Comparison of ENCODE assay signal across 14 cellular contexts in genomic region chr14:101862177-101862576, GRCh38.
DNase-seq lines count a peak whose midpoint lies in the region; ATAC-seq, FAIRE-seq and TF ChIP-seq lines count a peak whose summit lies in the region.
"Had no signal": no experiment of that assay in that cellular context is flagged by ENCODE, and none has a peak within 500 bp of the region (broad histone marks: within the 10 kb centered on the region; RNA-seq: fewer than 3 reads in every experiment).

No MANE protein-coding gene starts in this region.

- H3K27ac Mint-ChIP-seq in CD8-positive, alpha-beta T cell = peak overlapping the region; percentile 50
- H3K27ac Mint-ChIP-seq in HFFc6 = peak overlapping the region; percentile 20; the same call in 1 of the 2 replicates
- peak overlapping the region in 8 of 10 donors; percentile 7 to 77 (median 40) for H3K27ac Mint-ChIP-seq in naive thymus-derived CD8-positive, alpha-beta T cell
- H3K27ac Mint-ChIP-seq: activated T-helper 1 cell treated with anti-CD3 and anti-CD28 coated beads, Interleukin-12 subunit alpha, Interleukin-12 subunit beta, Interleukin-2, Interleukin-4 antibody, amounts not matched to agents 30 ng/mL and 10 ng/mL and 1 ng/mL, durations not matched to agents 14 hours and 24 hours and 36 hours; endodermal cell had no signal

- H3K36me3 Mint-ChIP-seq in CD8-positive, alpha-beta T cell = peaks cover 77% of the 10 kb centered on the region
- peaks cover 22% of the 10 kb centered on the region for H3K36me3 Mint-ChIP-seq in HFFc6 (ENCODE audit: low read depth)
- peaks cover 0 to 84% (median 13%) of the 10 kb centered on the region in 3 donors for H3K36me3 Mint-ChIP-seq in naive thymus-derived CD8-positive, alpha-beta T cell

- H3K27me3 ChIP-seq in CD8-positive, alpha-beta T cell (ENCODE audit: insufficient read depth, low read length) = no peaks in the 10 kb centered on the region
- H3K27me3 ChIP-seq: cardiac muscle cell had no signal

- POLR2A ChIA-PET in CD8-positive, alpha-beta T cell (lab: Charles Lee) = interaction anchor here (0.5 to 1.2 kb wide), 2 partner anchors 15 to 16 kb away, joined by 3 to 4 read pairs; no protein-coding TSS in a partner anchor
- POLR2A ChIA-PET in naive thymus-derived CD8-positive, alpha-beta T cell (lab: Charles Lee) = interaction anchor here (0.8 kb wide), 1 partner anchor 17 kb away, joined by 3 read pairs; no protein-coding TSS in a partner anchor

- no peaks in the 10 kb centered on the region for H3K27me3 Mint-ChIP-seq in CD8-positive, alpha-beta T cell (ENCODE audit: low read depth)
- H3K27me3 Mint-ChIP-seq in HFFc6 (ENCODE audit: insufficient read depth) = no peaks in the 10 kb centered on the region; the same call in 1 of the 2 replicates
- no peaks in the 10 kb centered on the region for H3K27me3 Mint-ChIP-seq in naive thymus-derived CD8-positive, alpha-beta T cell

- H3K4me1 ChIP-seq in CD8-positive, alpha-beta T cell (ENCODE audit: insufficient read depth, low read length) = peaks cover 20% of the 10 kb centered on the region

- CTCF ChIA-PET in CD8-positive, alpha-beta T cell (lab: Charles Lee) = interaction anchor here (1.0 kb wide), 1 partner anchor 52 kb away, joined by 6 read pairs; no protein-coding TSS in a partner anchor

- no peaks in the 10 kb centered on the region for H3K9me3 Mint-ChIP-seq in CD8-positive, alpha-beta T cell
- no peaks in the 10 kb centered on the region for H3K9me3 Mint-ChIP-seq in HFFc6
- no peaks in the 10 kb centered on the region for H3K9me3 Mint-ChIP-seq in naive thymus-derived CD8-positive, alpha-beta T cell
- H3K9me3 Mint-ChIP-seq: activated T-helper 1 cell treated with anti-CD3 and anti-CD28 coated beads, Interleukin-12 subunit alpha, Interleukin-12 subunit beta, Interleukin-2, Interleukin-4 antibody, amounts not matched to agents 30 ng/mL and 10 ng/mL and 1 ng/mL, durations not matched to agents 14 hours and 24 hours and 36 hours; endodermal cell had no signal

- H3K36me3 ChIP-seq in CD8-positive, alpha-beta T cell (ENCODE audit: insufficient read depth, low read length) = peaks cover 35% of the 10 kb centered on the region
- H3K36me3 ChIP-seq: cardiac muscle cell had no signal

- peaks cover 68% of the 10 kb centered on the region for H3K4me1 Mint-ChIP-seq in CD8-positive, alpha-beta T cell (ENCODE audit: low read depth)
- peaks cover 26% of the 10 kb centered on the region for H3K4me1 Mint-ChIP-seq in HFFc6 (ENCODE audit: low read depth)
- H3K4me1 Mint-ChIP-seq in naive thymus-derived CD8-positive, alpha-beta T cell = peaks cover 19 to 63% (median 52%) of the 10 kb centered on the region in 4 donors
- H3K4me1 Mint-ChIP-seq: endodermal cell had no signal

- H3K9me3 ChIP-seq in CD8-positive, alpha-beta T cell (ENCODE audit: low read length) = no peaks in the 10 kb centered on the region

- no peak overlapping the region for H3K4me3 Mint-ChIP-seq in CD8-positive, alpha-beta T cell
- no peak overlapping the region for H3K4me3 Mint-ChIP-seq in HFFc6
- H3K4me3 Mint-ChIP-seq in naive thymus-derived CD8-positive, alpha-beta T cell = no peak overlapping the region
- H3K4me3 Mint-ChIP-seq: activated T-helper 1 cell treated with anti-CD3 and anti-CD28 coated beads, Interleukin-12 subunit alpha, Interleukin-12 subunit beta, Interleukin-2, Interleukin-4 antibody, amounts not matched to agents 30 ng/mL and 10 ng/mL and 1 ng/mL, durations not matched to agents 14 hours and 24 hours and 36 hours; endodermal cell had no signal

- DNase-seq in CD8-positive, alpha-beta T cell = no peak
- DNase-seq in HFFc6 (peak; percentile 29), cardiac fibroblast (ENCODE audit: low read depth in 2 of 2) (peak; percentile 20 to 37), RPMI8226 (no peak), frontal cortex (ENCODE audit: low spot score in 2 of 2) (no peak)
- DNase-seq in naive thymus-derived CD8-positive, alpha-beta T cell = no peak
- DNase-seq in activated CD8-positive, alpha-beta memory T cell treated with anti-CD3 and anti-CD28 coated beads, Interleukin-2, amount 50 U/mL, for 4 hours = no peak
- DNase-seq: activated CD4-positive, CD25-positive, alpha-beta regulatory T cell treated with anti-CD3 and anti-CD28 coated beads, Interleukin-2, amount 50 U/mL, for 72 hours; COR-L47; endodermal cell; NCI-H1092 had no signal

- H3K27ac ChIP-seq in CD8-positive, alpha-beta T cell (ENCODE audit: low read depth, low read length) = no peak overlapping the region
- H3K27ac ChIP-seq: cardiac muscle cell had no signal

- TF ChIP-seq CTCF in CD8-positive, alpha-beta T cell (IDR thresholded peaks at IDR 0.05) = no peak
- TF ChIP-seq CTCF in HFFc6 (IDR thresholded peaks at IDR 0.05) (no peak), cardiac fibroblast (IDR thresholded peaks at IDR 0.05; ENCODE audit: low read depth, low read length) (no peak)

- no peak for FAIRE-seq in frontal cortex (lab: Jason Lieb, UNC)

- intact Hi-C loops in CD8-positive, alpha-beta T cell (cut with DNase I, micrococcal nuclease) = no loop called here

- ATAC-seq in CD8-positive, alpha-beta T cell = no peak
- no peak for ATAC-seq in naive thymus-derived CD8-positive, alpha-beta T cell
- ATAC-seq in GM18519 (IDR thresholded peaks at IDR 0.05; ENCODE audit: low FRiP score, unreplicated experiment) = no peak

- H3K4me3 ChIP-seq in CD8-positive, alpha-beta T cell (ENCODE audit: low read depth, low read length) = no peak overlapping the region
- H3K4me3 ChIP-seq in cardiac fibroblast (replicated peaks in 1 of 2; ENCODE audit: low read depth in 2 of 2, low read length in 2 of 2) = no peak overlapping the region
- H3K4me3 ChIP-seq: cardiac muscle cell had no signal

Comparison
In these comparisons a context has a peak if more than half of its experiments do, and no peak if none do; other contexts are left out.
1. DNase-seq: peak in HFFc6 (single experiment) and cardiac fibroblast (2 of 2); none in CD8-positive, alpha-beta T cell (0 of 7), naive thymus-derived CD8-positive, alpha-beta T cell (0 of 10), RPMI8226 (single experiment), frontal cortex (0 of 2) and activated CD8-positive, alpha-beta memory T cell treated with anti-CD3 and anti-CD28 coated beads, Interleukin-2, amount 50 U/mL, for 4 hours (single experiment).
2. Peak in every context shown above with its lines, with median percentiles within 50 percentile points of each other: H3K27ac Mint-ChIP-seq.